Comparison of ENCODE assay signal across 9 cellular contexts in genomic region chr2:234502285-234502918, GRCh38.
A peak's percentile ranks its signal among the peaks of the same experiment; 100 is the strongest.
DNase-seq lines count a peak whose midpoint lies in the region; ATAC-seq lines count a peak whose summit lies in the region.
"Had no signal": no experiment of that assay in that cellular context is flagged by ENCODE, and none has a peak within 500 bp of the region (broad histone marks: within the 10 kb centered on the region; RNA-seq: fewer than 3 reads in every experiment).

No MANE protein-coding gene starts in this region.

- no peak overlapping the region for H3K9ac ChIP-seq in adipocyte (ENCODE audit: low read length)

- peaks cover 29% of the 10 kb centered on the region for H3K4me1 Mint-ChIP-seq in T-helper 2 cell treated with Interferon-gamma antibody and Interleukin-4, amounts not matched to agents 5 μg/mL and 100 μg/mL, for 36 hours (ENCODE audit: low read depth)

- ATAC-seq in HG02610 (IDR thresholded peaks at IDR 0.05; ENCODE audit: unreplicated experiment) = no peak

- H3K4me1 ChIP-seq in adipocyte (ENCODE audit: control insufficient read depth, insufficient read depth, low read length) = no peaks in the 10 kb centered on the region

- H3K27me3 ChIP-seq in adipocyte (replicated peaks; ENCODE audit: control insufficient read depth, insufficient read depth, low read length) = peaks cover 4% of the 10 kb centered on the region

- peaks cover 38% of the 10 kb centered on the region for H3K27me3 Mint-ChIP-seq in T-helper 2 cell treated with Interferon-gamma antibody and Interleukin-4, amounts not matched to agents 5 μg/mL and 100 μg/mL, for 36 hours (ENCODE audit: low read depth)

- no peak overlapping the region for H3K4me3 ChIP-seq in adipocyte (ENCODE audit: low read length)

- H3K36me3 Mint-ChIP-seq in T-helper 2 cell treated with Interferon-gamma antibody and Interleukin-4, amounts not matched to agents 5 μg/mL and 100 μg/mL, for 36 hours (ENCODE audit: low read depth) = peaks cover 5% of the 10 kb centered on the region

- no peaks in the 10 kb centered on the region for H3K9me3 ChIP-seq in adipocyte (ENCODE audit: control insufficient read depth, low read length)

- no peak overlapping the region for H3K4me3 Mint-ChIP-seq in T-helper 2 cell treated with Interferon-gamma antibody and Interleukin-4, amounts not matched to agents 5 μg/mL and 100 μg/mL, for 36 hours

- no peaks in the 10 kb centered on the region for H3K9me3 Mint-ChIP-seq in T-helper 2 cell treated with Interferon-gamma antibody and Interleukin-4, amounts not matched to agents 5 μg/mL and 100 μg/mL, for 36 hours

- H3K27ac Mint-ChIP-seq in T-helper 2 cell treated with Interferon-gamma antibody and Interleukin-4, amounts not matched to agents 5 μg/mL and 100 μg/mL, for 36 hours = no peak overlapping the region

- DNase-seq in EH (ENCODE audit: low read depth) = peak; percentile 84
- peak; percentile 35 for DNase-seq in NCI-H187 treated with DMSO at 0.1 percent for 48 hours (lab: John Stamatoyannopoulos, UW)
- peak; percentile 69 for DNase-seq in adipocyte (ENCODE audit: low read depth)
- DNase-seq in kidney tubule cell (ENCODE audit: low spot score) = peak; percentile 93
- no peak for DNase-seq in T-helper 2 cell treated with Interferon-gamma antibody and Interleukin-4, amounts not matched to agents 5 μg/mL and 100 μg/mL, for 36 hours (ENCODE audit: low spot score)
- no peak for DNase-seq in D341Med (ENCODE audit: low spot score)
- no peak for DNase-seq in HUDEP-2 (lab: John Stamatoyannopoulos, UW; ENCODE audit: unreplicated experiment in 76 of 76)
- DNase-seq: GF-D8 had no signal

- H3K36me3 ChIP-seq in adipocyte (ENCODE audit: control insufficient read depth, insufficient read depth, low read length, severe bottlenecking) = no peaks in the 10 kb centered on the region

Comparison
In these comparisons a context has a peak if more than half of its experiments do, and no peak if none do; other contexts are left out.
1. DNase-seq: peak in EH (single experiment), NCI-H187 treated with DMSO at 0.1 percent for 48 hours (single experiment), adipocyte (single experiment) and kidney tubule cell (single experiment); none in T-helper 2 cell treated with Interferon-gamma antibody and Interleukin-4, amounts not matched to agents 5 μg/mL and 100 μg/mL, for 36 hours (single experiment), D341Med (single experiment) and HUDEP-2 (0 of 76).